8 cellular contexts compared by ENCODE assay signal in genomic region chr9:132078369-132079356, GRCh38. TPM values are rescaled to one million over a fixed set of nuclear protein-coding genes. Genes with fewer than 3 reads are reported as not detected.
DNase-seq lines count a peak whose midpoint lies in the region; ATAC-seq and TF ChIP-seq lines count a peak whose summit lies in the region.

No MANE protein-coding gene starts in this region.

- H3K4me3 ChIP-seq in AG10803 (ENCODE audit: low read length) (peak overlapping the region; percentile 93), left ventricle myocardium inferior (peak overlapping the region; percentile 79)

- H3K36me3 Mint-ChIP-seq in activated naive CD4-positive, alpha-beta T cell treated with anti-CD3 and anti-CD28 coated beads for 36 hours (ENCODE audit: low read depth): peaks cover 9% of the 10 kb centered on the region

- peaks cover 48% of the 10 kb centered on the region for H3K4me1 ChIP-seq in left ventricle myocardium inferior

- H3K9me3 ChIP-seq in left ventricle myocardium inferior (replicated peaks): no peaks in the 10 kb centered on the region

- TF ChIP-seq CTCF in AG10803 (conservative IDR thresholded peaks at IDR 0.05; ENCODE audit: low read length) (no peak), left ventricle myocardium inferior (IDR thresholded peaks at IDR 0.05; ENCODE audit: borderline replicate concordance) (no peak)

- H3K4me1 Mint-ChIP-seq in activated naive CD4-positive, alpha-beta T cell treated with anti-CD3 and anti-CD28 coated beads for 36 hours (ENCODE audit: low read depth): peaks cover 49% of the 10 kb centered on the region

- ATAC-seq in GM21723 (IDR thresholded peaks at IDR 0.05; ENCODE audit: unreplicated experiment): peak; percentile 14
- ATAC-seq in sciatic nerve: peak; percentile 20
- no peak for ATAC-seq in HG02870 (IDR thresholded peaks at IDR 0.05; ENCODE audit: unreplicated experiment)

- no peaks in the 10 kb centered on the region for H3K9me3 Mint-ChIP-seq in activated naive CD4-positive, alpha-beta T cell treated with anti-CD3 and anti-CD28 coated beads for 36 hours

- CTCF ChIA-PET in activated naive CD4-positive, alpha-beta T cell treated with anti-CD3 and anti-CD28 coated beads for 36 hours (lab: Charles Lee): no interaction called here

- H3K36me3 ChIP-seq in left ventricle myocardium inferior: peaks cover 16% of the 10 kb centered on the region

- peak overlapping the region; percentile 56 for H3K27ac Mint-ChIP-seq in activated naive CD4-positive, alpha-beta T cell treated with anti-CD3 and anti-CD28 coated beads for 36 hours

- peak overlapping the region; percentile 75 for H3K27ac ChIP-seq in left ventricle myocardium inferior (replicated peaks)

- intact Hi-C loops in activated naive CD4-positive, alpha-beta T cell treated with anti-CD3 and anti-CD28 coated beads for 36 hours (cut with micrococcal nuclease): loop anchor here (1.0 to 10.0 kb wide), 4 partner anchors 72 to 684 kb away; partner anchors contain the start of genes GTF3C4 and PRRC2B
- intact Hi-C loops in left ventricle myocardium inferior (cut with micrococcal nuclease) (no loop called here), sciatic nerve (cut with DNase I) (no loop called here)

- DNase-seq in AG10803 (ENCODE audit: low read depth) (peak; percentile 56), NCI-H524 (lab: John Stamatoyannopoulos, UW) (peak; percentile 18 to 62), left ventricle myocardium inferior (no peak), sciatic nerve (ENCODE audit: low spot score) (no peak), G401 (ENCODE audit: low spot score) (no peak)
- DNase-seq in activated naive CD4-positive, alpha-beta T cell treated with anti-CD3 and anti-CD28 coated beads for 36 hours: peak; percentile 49

- in situ Hi-C loops in G401 (cut with HindIII; ENCODE audit: low sequenced_read_pairs): no loop called here

- peak overlapping the region; percentile 86 for H3K4me3 Mint-ChIP-seq in activated naive CD4-positive, alpha-beta T cell treated with anti-CD3 and anti-CD28 coated beads for 36 hours

- no peaks in the 10 kb centered on the region for H3K27me3 Mint-ChIP-seq in activated naive CD4-positive, alpha-beta T cell treated with anti-CD3 and anti-CD28 coated beads for 36 hours (ENCODE audit: low read depth)

- peaks cover 6% of the 10 kb centered on the region for H3K27me3 ChIP-seq in left ventricle myocardium inferior (ENCODE audit: low read depth)

RNA-seq across cellular contexts. Expression of gene MED27, which starts 1.0 kb away (rescaled TPM):
- total RNA-seq in activated naive CD4-positive, alpha-beta T cell treated with anti-CD3 and anti-CD28 coated beads for 36 hours: 10 to 100 TPM; 27.7 to 31.3 TPM
- 16.3 TPM for total RNA-seq in left ventricle myocardium inferior
- 15.9 TPM for total RNA-seq in sciatic nerve
- total RNA-seq in G401 (2014; rRNA removed; shearing (Covaris generic)): 27.8 and 46.7 TPM in 2 replicates

Comparison
In these comparisons a context has a peak if more than half of its experiments do, and no peak if none do; other contexts are left out.
1. DNase-seq: peak in AG10803 (single experiment), NCI-H524 (2 of 2) and activated naive CD4-positive, alpha-beta T cell treated with anti-CD3 and anti-CD28 coated beads for 36 hours (single experiment); none in left ventricle myocardium inferior (single experiment), sciatic nerve (single experiment) and G401 (single experiment).